ENCODE assay signal across 1 cellular context in genomic region chr10:68105820-68106219, GRCh38.
TF ChIP-seq lines count a peak whose summit lies in the region.

No MANE protein-coding gene starts in this region.

TF ChIP-seq in HEK293, 187 proteins besides CTCF, POLR2A, EP300 and RAD21 (continued from another document):
- TF ChIP-seq PRDM10 (tag by site-specific recombination; IDR thresholded peaks at IDR 0.05) (no peak), ZNF341 (tag by site-specific recombination; IDR thresholded peaks at IDR 0.05; ENCODE audit: low read depth) (no peak), KLF17 (tag by site-specific recombination; IDR thresholded peaks at IDR 0.05) (no peak), ZNF701 (tag by site-specific recombination; IDR thresholded peaks at IDR 0.05) (no peak), OSR2 (tag by site-specific recombination; IDR thresholded peaks at IDR 0.05) (no peak), KLF16 (tag by site-specific recombination; IDR thresholded peaks at IDR 0.05) (no peak), ZNF148 (tag by site-specific recombination; IDR thresholded peaks at IDR 0.05; ENCODE audit: borderline replicate concordance) (no peak), ZNF670 (tag by site-specific recombination; IDR thresholded peaks at IDR 0.05; ENCODE audit: low read depth) (no peak), SETDB1 (IDR thresholded peaks at IDR 0.05; ENCODE audit: insufficient read length, low read length) (no peak), ZNF121 (tag by site-specific recombination; IDR thresholded peaks at IDR 0.05) (no peak), ZNF274 (IDR thresholded peaks at IDR 0.05; ENCODE audit: low read length) (no peak), ZNF274 (tag by site-specific recombination; IDR thresholded peaks at IDR 0.05; ENCODE audit: borderline replicate concordance) (no peak), ZNF501 (tag by site-specific recombination; IDR thresholded peaks at IDR 0.05) (no peak), ZBTB6 (tag by site-specific recombination; IDR thresholded peaks at IDR 0.05) (no peak), ZNF280D (tag by site-specific recombination; IDR thresholded peaks at IDR 0.05) (no peak), ATF2 (tag by site-specific recombination; IDR thresholded peaks at IDR 0.05; ENCODE audit: low read depth) (no peak), SP3 (tag by site-specific recombination; IDR thresholded peaks at IDR 0.05) (no peak)
